In the genomic region with DNA sequence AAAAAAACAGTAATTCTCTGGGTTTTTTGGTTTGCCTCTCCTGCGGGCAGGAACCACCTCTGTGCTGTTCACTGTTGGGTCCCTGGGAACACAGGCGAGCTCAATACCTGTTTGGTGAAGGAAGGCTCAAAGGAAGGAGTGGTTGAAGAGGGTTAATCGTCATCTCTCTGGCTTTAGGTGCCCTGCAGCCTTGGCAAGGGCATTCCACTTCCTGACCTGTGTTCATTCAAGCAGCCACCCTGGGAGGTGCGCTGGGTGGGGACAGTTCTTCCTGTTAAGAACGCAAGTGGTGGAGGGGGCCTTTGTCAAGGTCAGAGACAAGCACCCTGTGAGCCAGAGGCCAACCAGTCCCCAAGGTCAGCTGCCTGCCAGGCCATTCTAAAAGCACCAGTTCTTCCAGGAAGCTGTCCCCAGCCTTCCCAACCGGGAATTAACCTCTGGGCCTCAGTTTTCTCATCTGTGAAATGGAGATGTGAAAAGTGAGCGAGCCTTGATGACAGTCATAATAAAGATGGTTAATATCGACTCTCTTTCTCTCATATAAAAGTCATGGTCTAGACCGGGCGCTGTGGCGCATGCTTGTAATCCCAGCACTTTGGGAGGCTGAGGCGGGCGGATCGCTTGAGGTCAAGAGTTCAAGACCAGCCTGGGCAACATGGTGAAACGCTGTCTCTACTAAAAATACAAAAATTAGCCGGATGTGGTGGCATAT, we compare ENCODE assay signal across 9 cellular contexts. TPM values are rescaled to one million over a fixed set of nuclear protein-coding genes. Genes with fewer than 3 reads are reported as not detected.
DNase-seq lines count a peak whose midpoint lies in the region; ATAC-seq and TF ChIP-seq lines count a peak whose summit lies in the region.
"Had no signal": no experiment of that assay in that cellular context is flagged by ENCODE, and none has a peak within 500 bp of the region (broad histone marks: within the 10 kb centered on the region; RNA-seq: fewer than 3 reads in every experiment).

No MANE protein-coding gene starts in this region.

- H3F3A ChIP-seq in PC-3 (ENCODE audit: low read length, unreplicated experiment) = peaks cover 4% of the 10 kb centered on the region

- POLR2A ChIA-PET in PC-3 (lab: Charles Lee; ENCODE audit: unreplicated experiment) = interaction anchor here (0.6 kb wide), 1 partner anchor 13 kb away, joined by 4 read pairs; no protein-coding TSS in a partner anchor

- ATAC-seq in PC-3 (no peak), left lobe of liver (no peak), GM19351 (IDR thresholded peaks at IDR 0.05; ENCODE audit: unreplicated experiment) (no peak)

- H3K4me1 Mint-ChIP-seq in CD14-positive monocyte = peaks cover 81% of the 10 kb centered on the region

- TF ChIP-seq POLR2A in adrenal gland (IDR thresholded peaks at IDR 0.05) = no peak

- H3K9me3 ChIP-seq in PC-3 (ENCODE audit: low read length) (no peaks in the 10 kb centered on the region), adrenal gland (replicated peaks in 1 of 3) (no peaks in the 10 kb centered on the region), mucosa of rectum (ENCODE audit: control insufficient read depth in 2 of 2, low read length in 2 of 2) (no peaks in the 10 kb centered on the region)

- DNase-seq in CD14-positive monocyte (ENCODE audit: low spot score) (no peak), PC-3 (peak; percentile 57), adrenal gland (peak in 3 of 7 donors; percentile 56 to 72 (median 58)), GM19238 (ENCODE audit: insufficient read length, low spot score) (no peak), left lobe of liver (ENCODE audit: low spot score) (no peak), SIG-M5 treated with dmso at 0.1 percent for 504 hours (lab: John Stamatoyannopoulos, UW; ENCODE audit: unreplicated experiment) (no peak)
- DNase-seq: DND-41 had no signal

- no TSS peak for BruUV-seq in PC-3 (replicated peaks; lab: Mats Ljungman, UMichigan)

- peaks cover 17% of the 10 kb centered on the region; the same call in 1 of the 2 replicates for H3K36me3 ChIP-seq in PC-3 (ENCODE audit: low read depth, low read length)
- no peaks in the 10 kb centered on the region for H3K36me3 ChIP-seq in adrenal gland (replicated peaks in 1 of 2)
- H3K36me3 ChIP-seq in mucosa of rectum (ENCODE audit: control insufficient read depth in 2 of 2, insufficient read depth in 2 of 2, low read length in 2 of 2) = no peaks in the 10 kb centered on the region

- CTCF ChIA-PET in PC-3 (lab: Charles Lee) = no interaction called here

- peaks cover 0 to 3% (median 0%) of the 10 kb centered on the region in 3 donors for H3K27me3 Mint-ChIP-seq in CD14-positive monocyte (ENCODE audit: low read depth in 3 of 3)

- H3K4me1 ChIP-seq in PC-3 (ENCODE audit: insufficient read depth, low read length) (peaks cover 89% of the 10 kb centered on the region), adrenal gland (replicated peaks in 1 of 2) (peaks cover 10 to 19% of the 10 kb centered on the region in 2 donors), mucosa of rectum (ENCODE audit: control insufficient read depth in 2 of 2, insufficient read depth in 2 of 2, low read length in 2 of 2) (peaks cover 20 to 32% of the 10 kb centered on the region in 2 donors)

- H3K9me3 Mint-ChIP-seq in CD14-positive monocyte = no peaks in the 10 kb centered on the region

- H3K4me2 ChIP-seq in PC-3 (ENCODE audit: low read length) = no peak overlapping the region

- H3K4me3 ChIP-seq in PC-3 (ENCODE audit: low read length) (no peak overlapping the region), adrenal gland (no peak overlapping the region), mucosa of rectum (ENCODE audit: low read length in 2 of 2) (no peak overlapping the region)

- TF ChIP-seq CTCF in CD14-positive monocyte (IDR thresholded peaks at IDR 0.05) = no peak
- no peak for TF ChIP-seq CTCF in PC-3 (conservative IDR thresholded peaks at IDR 0.05; ENCODE audit: low read depth, low read length)
- TF ChIP-seq CTCF in adrenal gland (IDR thresholded peaks at IDR 0.05) = no peak

- peak overlapping the region in 1 of 2 donors; percentile 47 for H3K4me3 Mint-ChIP-seq in CD14-positive monocyte

- H3K27ac ChIP-seq in PC-3 (ENCODE audit: low read length) = peak overlapping the region; percentile 88
- H3K27ac ChIP-seq in adrenal gland = peak overlapping the region; percentile 38 to 94 (median 68)
- H3K27ac ChIP-seq in mucosa of rectum (ENCODE audit: low read depth in 2 of 2, low read length in 2 of 2) = peak overlapping the region; percentile 53 to 73

- H3K36me3 Mint-ChIP-seq in CD14-positive monocyte = peaks cover 23% of the 10 kb centered on the region in 2 donors

- H4K20me1 ChIP-seq in PC-3 (ENCODE audit: low read length) = 0 out of 2 replicates have a peak, but pooled peaks cover 6% of the 10 kb centered on the region

- H3K9ac ChIP-seq in PC-3 (ENCODE audit: low read length) (peak overlapping the region; percentile 37; the same call in 1 of the 2 replicates), mucosa of rectum (ENCODE audit: low read depth in 1 of 2, low read length in 2 of 2) (peak overlapping the region; percentile 9 to 24)

- no peaks in the 10 kb centered on the region for H3K27me3 ChIP-seq in PC-3 (ENCODE audit: low read length)
- H3K27me3 ChIP-seq in adrenal gland = no peaks in the 10 kb centered on the region
- H3K27me3 ChIP-seq in mucosa of rectum (ENCODE audit: control insufficient read depth in 2 of 2, insufficient read depth in 2 of 2, low read length in 2 of 2) = no peaks in the 10 kb centered on the region

- intact Hi-C loops in CD14-positive monocyte (cut with micrococcal nuclease) (no loop called here), PC-3 (cut with micrococcal nuclease) (no loop called here), adrenal gland (cut with DNase I) (no loop called here)

- H3K79me2 ChIP-seq in PC-3 (ENCODE audit: low read length) = peaks cover 83% of the 10 kb centered on the region

- H3K9me2 ChIP-seq in PC-3 (replicated peaks; ENCODE audit: low read length) = no peaks in the 10 kb centered on the region

- H2AFZ ChIP-seq in PC-3 (ENCODE audit: low read length) = no peak overlapping the region

- peak overlapping the region; percentile 81 to 100 (median 87) for H3K27ac Mint-ChIP-seq in CD14-positive monocyte

- 62 to 78% (median 71%) methylated on average over 16 of the region's 16 CpGs for WGBS in adrenal gland, 4 donors

RNA-seq across cellular contexts. Expression of gene RHOF, which starts 6.3 kb away (rescaled TPM):
- polyA plus RNA-seq in CD14-positive monocyte = 10 to 100 TPM in 1 of 2 donors, 1 to 10 TPM in 1; 7.1 to 13.6 TPM
- total RNA-seq in PC-3 (2014; rRNA removed) = 232 TPM in 2 replicates
- total RNA-seq in adrenal gland = 10 to 100 TPM in 7 of 8 donors, 1 to 10 TPM in 1; 7.7 to 49.5 (median 24.9) TPM
- polyA plus RNA-seq in adrenal gland = 10 to 100 TPM in 1 of 3 donors, 1 to 10 TPM in 2; 4.1 to 14.5 (median 9.3) TPM
- 7.9 TPM for total RNA-seq in left lobe of liver

RNA-seq across cellular contexts. Expression of gene SETD1B, which starts 16.6 kb away (rescaled TPM):
- polyA plus RNA-seq in CD14-positive monocyte (under 1 TPM; 0.28 to 0.60 TPM), adrenal gland (10 to 100 TPM in 1 of 3 donors, 1 to 10 TPM in 2; 5.0 to 27.3 (median 9.0) TPM)
- total RNA-seq in PC-3 (2014; rRNA removed) (7.5 and 13.0 TPM in 2 replicates), adrenal gland (10 to 100 TPM in 7 of 8 donors, 1 to 10 TPM in 1; 5.3 to 25.9 (median 13.6) TPM), left lobe of liver (12.8 TPM)
